Comparison of ENCODE assay signal across 1 cellular context in genomic region chr2:38598200-38598990, GRCh38.
TF ChIP-seq lines count a peak whose summit lies in the region.

No MANE protein-coding gene starts in this region.

TF ChIP-seq in GM23338, 12 proteins besides CTCF, POLR2A, EP300 and RAD21 (continued from another document):
- TF ChIP-seq, protein P1, sequence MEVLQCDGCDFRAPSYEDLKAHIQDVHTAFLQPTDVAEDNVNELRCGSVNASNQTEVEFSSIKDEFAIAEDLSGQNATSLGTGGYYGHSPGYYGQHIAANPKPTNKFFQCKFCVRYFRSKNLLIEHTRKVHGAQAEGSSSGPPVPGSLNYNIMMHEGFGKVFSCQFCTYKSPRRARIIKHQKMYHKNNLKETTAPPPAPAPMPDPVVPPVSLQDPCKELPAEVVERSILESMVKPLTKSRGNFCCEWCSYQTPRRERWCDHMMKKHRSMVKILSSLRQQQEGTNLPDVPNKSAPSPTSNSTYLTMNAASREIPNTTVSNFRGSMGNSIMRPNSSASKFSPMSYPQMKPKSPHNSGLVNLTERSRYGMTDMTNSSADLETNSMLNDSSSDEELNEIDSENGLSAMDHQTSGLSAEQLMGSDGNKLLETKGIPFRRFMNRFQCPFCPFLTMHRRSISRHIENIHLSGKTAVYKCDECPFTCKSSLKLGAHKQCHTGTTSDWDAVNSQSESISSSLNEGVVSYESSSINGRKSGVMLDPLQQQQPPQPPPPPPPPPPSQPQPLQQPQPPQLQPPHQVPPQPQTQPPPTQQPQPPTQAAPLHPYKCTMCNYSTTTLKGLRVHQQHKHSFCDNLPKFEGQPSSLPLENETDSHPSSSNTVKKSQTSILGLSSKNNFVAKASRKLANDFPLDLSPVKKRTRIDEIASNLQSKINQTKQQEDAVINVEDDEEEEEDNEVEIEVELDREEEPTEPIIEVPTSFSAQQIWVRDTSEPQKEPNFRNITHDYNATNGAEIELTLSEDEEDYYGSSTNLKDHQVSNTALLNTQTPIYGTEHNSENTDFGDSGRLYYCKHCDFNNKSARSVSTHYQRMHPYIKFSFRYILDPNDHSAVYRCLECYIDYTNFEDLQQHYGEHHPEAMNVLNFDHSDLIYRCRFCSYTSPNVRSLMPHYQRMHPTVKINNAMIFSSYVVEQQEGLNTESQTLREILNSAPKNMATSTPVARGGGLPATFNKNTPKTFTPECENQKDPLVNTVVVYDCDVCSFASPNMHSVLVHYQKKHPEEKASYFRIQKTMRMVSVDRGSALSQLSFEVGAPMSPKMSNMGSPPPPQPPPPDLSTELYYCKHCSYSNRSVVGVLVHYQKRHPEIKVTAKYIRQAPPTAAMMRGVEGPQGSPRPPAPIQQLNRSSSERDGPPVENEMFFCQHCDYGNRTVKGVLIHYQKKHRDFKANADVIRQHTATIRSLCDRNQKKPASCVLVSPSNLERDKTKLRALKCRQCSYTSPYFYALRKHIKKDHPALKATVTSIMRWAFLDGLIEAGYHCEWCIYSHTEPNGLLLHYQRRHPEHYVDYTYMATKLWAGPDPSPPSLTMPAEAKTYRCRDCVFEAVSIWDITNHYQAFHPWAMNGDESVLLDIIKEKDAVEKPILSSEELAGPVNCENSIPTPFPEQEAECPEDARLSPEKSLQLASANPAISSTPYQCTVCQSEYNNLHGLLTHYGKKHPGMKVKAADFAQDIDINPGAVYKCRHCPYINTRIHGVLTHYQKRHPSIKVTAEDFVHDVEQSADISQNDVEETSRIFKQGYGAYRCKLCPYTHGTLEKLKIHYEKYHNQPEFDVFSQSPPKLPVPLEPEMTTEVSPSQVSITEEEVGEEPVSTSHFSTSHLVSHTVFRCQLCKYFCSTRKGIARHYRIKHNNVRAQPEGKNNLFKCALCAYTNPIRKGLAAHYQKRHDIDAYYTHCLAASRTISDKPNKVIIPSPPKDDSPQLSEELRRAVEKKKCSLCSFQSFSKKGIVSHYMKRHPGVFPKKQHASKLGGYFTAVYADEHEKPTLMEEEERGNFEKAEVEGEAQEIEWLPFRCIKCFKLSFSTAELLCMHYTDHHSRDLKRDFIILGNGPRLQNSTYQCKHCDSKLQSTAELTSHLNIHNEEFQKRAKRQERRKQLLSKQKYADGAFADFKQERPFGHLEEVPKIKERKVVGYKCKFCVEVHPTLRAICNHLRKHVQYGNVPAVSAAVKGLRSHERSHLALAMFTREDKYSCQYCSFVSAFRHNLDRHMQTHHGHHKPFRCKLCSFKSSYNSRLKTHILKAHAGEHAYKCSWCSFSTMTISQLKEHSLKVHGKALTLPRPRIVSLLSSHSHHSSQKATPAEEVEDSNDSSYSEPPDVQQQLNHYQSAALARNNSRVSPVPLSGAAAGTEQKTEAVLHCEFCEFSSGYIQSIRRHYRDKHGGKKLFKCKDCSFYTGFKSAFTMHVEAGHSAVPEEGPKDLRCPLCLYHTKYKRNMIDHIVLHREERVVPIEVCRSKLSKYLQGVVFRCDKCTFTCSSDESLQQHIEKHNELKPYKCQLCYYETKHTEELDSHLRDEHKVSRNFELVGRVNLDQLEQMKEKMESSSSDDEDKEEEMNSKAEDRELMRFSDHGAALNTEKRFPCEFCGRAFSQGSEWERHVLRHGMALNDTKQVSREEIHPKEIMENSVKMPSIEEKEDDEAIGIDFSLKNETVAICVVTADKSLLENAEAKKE (CRISPR knock-in tag; IDR thresholded peaks at IDR 0.05): no peak
- TF ChIP-seq REST (IDR thresholded peaks at IDR 0.05; ENCODE audit: unreplicated experiment): no peak
